Comparison of ENCODE assay signal across 25 cellular contexts in the genomic region with DNA sequence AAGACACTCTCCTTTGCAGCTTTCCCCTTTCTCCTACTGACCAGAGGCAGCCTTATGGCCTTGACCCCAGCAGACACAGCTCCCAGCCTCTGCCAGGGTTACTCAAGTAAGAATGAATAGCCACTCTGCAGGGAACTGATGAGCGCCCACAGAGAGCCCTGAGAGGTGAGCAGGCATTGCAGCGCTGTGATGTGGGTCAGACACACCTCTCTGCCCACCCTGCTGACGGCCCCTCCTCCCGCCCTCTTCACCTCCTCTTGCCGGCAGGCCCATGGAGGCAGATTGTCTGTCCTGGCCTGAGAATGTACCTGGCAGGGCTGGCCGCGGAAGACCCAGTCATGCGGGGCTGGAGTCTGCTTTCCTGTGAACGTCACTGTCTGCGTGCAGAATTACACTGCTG.
"Had no signal": no experiment of that assay in that cellular context is flagged by ENCODE, and none has a peak within 500 bp of the region (broad histone marks: within the 10 kb centered on the region; RNA-seq: fewer than 3 reads in every experiment).

No MANE protein-coding gene starts in this region.

- DNase-seq: activated B cell treated with CpG ODN at 0.5 μM for 24 hours; activated CD4-positive, alpha-beta T cell treated with anti-CD3 and anti-CD28 coated beads for 1 hour; activated CD4-positive, alpha-beta T cell treated with anti-CD3 and anti-CD28 coated beads, Interleukin-2, amount 10 ng/mL, durations not matched to agents 24 days and 14 days; activated CD4-positive, alpha-beta T cell treated with anti-CD3 and anti-CD28 coated beads, Interleukin-2, amount 50 U/mL, for 48 hours; activated CD8-positive, alpha-beta memory T cell treated with anti-CD3 and anti-CD28 coated beads, Interleukin-2, amount 10 ng/mL, durations not matched to agents 7 days and 5 days; activated effector memory CD4-positive, alpha-beta T cell treated with Interleukin-2 at 50 U/mL for 16 hours; activated naive CD4-positive, alpha-beta T cell; activated T-cell treated with anti-CD3 and anti-CD28 coated beads, Interleukin-2, amount 50 U/mL, for 24 hours; aorta; caudate nucleus; MM.1S; NCI-H1105; NCI-H1436; NCI-H1694 treated with DMSO at 0.1 percent for 48 hours; NCI-H2081; NCI-H510A treated with DMSO at 0.1 percent for 48 hours; NCI-H69; NK-92 treated with Interleukin-12 subunit alpha and Interleukin-12 subunit beta, amount 100 ng/mL, for 24 hours; Peyer's patch; SHP77 treated with DMSO at 0.1 percent for 48 hours had no signal

- H3K4me1 ChIP-seq: Peyer's patch had no signal

- H3K9me3 Mint-ChIP-seq: activated B cell treated with CpG ODN at 0.5 μM for 24 hours; activated naive CD4-positive, alpha-beta T cell treated with anti-CD3 and anti-CD28 coated beads, Interleukin-2, amount 50 U/mL, for 24 hours; activated T-cell treated with anti-CD3 and anti-CD28 coated beads, Interleukin-2, amount 50 U/mL, for 24 hours; activated T-helper 1 cell treated with anti-CD3 and anti-CD28 coated beads, Interleukin-12 subunit alpha, Interleukin-12 subunit beta, Interleukin-2, Interleukin-4 antibody, amounts not matched to agents 30 ng/mL and 10 ng/mL and 1 ng/mL, durations not matched to agents 14 hours and 24 hours and 36 hours; T-helper 1 cell treated with Interleukin-12 subunit alpha and Interleukin-12 subunit beta and Interleukin-4 antibody, amounts not matched to agents 30 μg/mL and 1 μg/mL, for 36 hours had no signal

- H3K4me1 Mint-ChIP-seq: activated B cell treated with CpG ODN at 0.5 μM for 24 hours; activated CD4-positive, alpha-beta T cell treated with anti-CD3 and anti-CD28 coated beads, Interleukin-2, amount 10 ng/mL, durations not matched to agents 24 days and 14 days; activated CD8-positive, alpha-beta memory T cell treated with anti-CD3 and anti-CD28 coated beads, Interleukin-2, amount 10 ng/mL, durations not matched to agents 7 days and 5 days; activated naive CD4-positive, alpha-beta T cell treated with anti-CD3 and anti-CD28 coated beads, Interleukin-2, amount 50 U/mL, for 24 hours had no signal

- H3K27ac ChIP-seq: breast epithelium, Peyer's patch, RWPE1 had no signal

- H3K4me3 ChIP-seq: breast epithelium, Peyer's patch had no signal

- H3K4me3 Mint-ChIP-seq: activated B cell treated with CpG ODN at 0.5 μM for 24 hours; activated CD4-positive, alpha-beta T cell treated with anti-CD3 and anti-CD28 coated beads, Interleukin-2, amount 10 ng/mL, durations not matched to agents 24 days and 14 days; activated CD8-positive, alpha-beta memory T cell treated with anti-CD3 and anti-CD28 coated beads, Interleukin-2, amount 10 ng/mL, durations not matched to agents 7 days and 5 days; activated naive CD4-positive, alpha-beta T cell treated with anti-CD3 and anti-CD28 coated beads, Interleukin-2, amount 50 U/mL, for 24 hours; activated T-cell treated with anti-CD3 and anti-CD28 coated beads, Interleukin-2, amount 50 U/mL, for 24 hours; activated T-helper 1 cell treated with anti-CD3 and anti-CD28 coated beads, Interleukin-12 subunit alpha, Interleukin-12 subunit beta, Interleukin-2, Interleukin-4 antibody, amounts not matched to agents 30 ng/mL and 10 ng/mL and 1 ng/mL, durations not matched to agents 14 hours and 24 hours and 36 hours; T-helper 1 cell treated with Interleukin-12 subunit alpha and Interleukin-12 subunit beta and Interleukin-4 antibody, amounts not matched to agents 30 μg/mL and 1 μg/mL, for 36 hours had no signal

- H3K27ac Mint-ChIP-seq: activated B cell treated with CpG ODN at 0.5 μM for 24 hours; activated CD4-positive, alpha-beta T cell treated with anti-CD3 and anti-CD28 coated beads, Interleukin-2, amount 10 ng/mL, durations not matched to agents 24 days and 14 days; activated CD8-positive, alpha-beta memory T cell treated with anti-CD3 and anti-CD28 coated beads, Interleukin-2, amount 10 ng/mL, durations not matched to agents 7 days and 5 days; activated naive CD4-positive, alpha-beta T cell treated with anti-CD3 and anti-CD28 coated beads, Interleukin-2, amount 50 U/mL, for 24 hours; activated T-cell treated with anti-CD3 and anti-CD28 coated beads, Interleukin-2, amount 50 U/mL, for 24 hours; activated T-helper 1 cell treated with anti-CD3 and anti-CD28 coated beads, Interleukin-12 subunit alpha, Interleukin-12 subunit beta, Interleukin-2, Interleukin-4 antibody, amounts not matched to agents 30 ng/mL and 10 ng/mL and 1 ng/mL, durations not matched to agents 14 hours and 24 hours and 36 hours; T-helper 1 cell treated with Interleukin-12 subunit alpha and Interleukin-12 subunit beta and Interleukin-4 antibody, amounts not matched to agents 30 μg/mL and 1 μg/mL, for 36 hours had no signal

- ATAC-seq: activated CD8-positive, alpha-beta memory T cell treated with anti-CD3 and anti-CD28 coated beads, Interleukin-2, amount 10 ng/mL, durations not matched to agents 7 days and 5 days had no signal

- H3K36me3 Mint-ChIP-seq: activated CD8-positive, alpha-beta memory T cell treated with anti-CD3 and anti-CD28 coated beads, Interleukin-2, amount 10 ng/mL, durations not matched to agents 7 days and 5 days; activated naive CD4-positive, alpha-beta T cell treated with anti-CD3 and anti-CD28 coated beads, Interleukin-2, amount 50 U/mL, for 24 hours had no signal

- H3K36me3 ChIP-seq: breast epithelium, Peyer's patch had no signal

- H3K9me3 ChIP-seq: breast epithelium, Peyer's patch had no signal

- H3K27me3 Mint-ChIP-seq: activated B cell treated with CpG ODN at 0.5 μM for 24 hours; activated CD4-positive, alpha-beta T cell treated with anti-CD3 and anti-CD28 coated beads, Interleukin-2, amount 10 ng/mL, durations not matched to agents 24 days and 14 days; activated CD8-positive, alpha-beta memory T cell treated with anti-CD3 and anti-CD28 coated beads, Interleukin-2, amount 10 ng/mL, durations not matched to agents 7 days and 5 days; activated T-cell treated with anti-CD3 and anti-CD28 coated beads, Interleukin-2, amount 50 U/mL, for 24 hours had no signal

- H3K27me3 ChIP-seq: breast epithelium, Peyer's patch had no signal
